In genomic region chr7:104327963-104328307, GRCh38 we compare ENCODE assay signal across 13 cellular contexts. TPM values are rescaled to one million over a fixed set of nuclear protein-coding genes. Genes with fewer than 3 reads are reported as not detected.
A peak's percentile ranks its signal among the peaks of the same experiment; 100 is the strongest.
DNase-seq lines count a peak whose midpoint lies in the region; ATAC-seq and TF ChIP-seq lines count a peak whose summit lies in the region.
"Had no signal": no experiment of that assay in that cellular context is flagged by ENCODE, and none has a peak within 500 bp of the region (broad histone marks: within the 10 kb centered on the region; RNA-seq: fewer than 3 reads in every experiment).

No MANE protein-coding gene starts in this region.

- H3K27ac Mint-ChIP-seq in H9 = no peak overlapping the region
- H3K27ac Mint-ChIP-seq in stimulated activated effector memory CD8-positive, alpha-beta T cell treated with anti-CD3 and anti-CD28 coated beads, Interleukin-12 subunit alpha, Interleukin-12 subunit beta, amount 100 ng/mL, for 72 hours = no peak overlapping the region
- H3K27ac Mint-ChIP-seq: activated naive CD4-positive, alpha-beta T cell treated with anti-CD3 and anti-CD28 coated beads, Interleukin-2, amount 50 U/mL, for 72 hours; CD4-positive, alpha-beta T cell; stimulated activated naive CD8-positive, alpha-beta T cell treated with anti-CD3 and anti-CD28 coated beads, Interleukin-15, amount 100 ng/mL, for 72 hours had no signal

- peaks cover 38% of the 10 kb centered on the region for H3K27me3 ChIP-seq in H9 (ENCODE audit: insufficient read depth, low read length)
- no peaks in the 10 kb centered on the region for H3K27me3 ChIP-seq in WERI-Rb-1 (ENCODE audit: insufficient read depth, low read depth, severe bottlenecking)

- H3K27ac ChIP-seq in H9 (ENCODE audit: insufficient read length, low read depth, low read length) (no peak overlapping the region), WERI-Rb-1 (peak overlapping the region; percentile 60; the same call in 1 of the 2 replicates)
- H3K27ac ChIP-seq: right lobe of liver had no signal

- H3K9me3 ChIP-seq in H9 (ENCODE audit: control insufficient read depth, low read depth, low read length) = no peaks in the 10 kb centered on the region
- H3K9me3 ChIP-seq in WERI-Rb-1 (ENCODE audit: severe bottlenecking) = no peaks in the 10 kb centered on the region
- H3K9me3 ChIP-seq: HAP-1, right lobe of liver had no signal

- H3K4me1 Mint-ChIP-seq in H9 = peaks cover 4 to 12% of the 10 kb centered on the region in 2 experiments; a peak in 3 of 4 replicates
- no peaks in the 10 kb centered on the region for H3K4me1 Mint-ChIP-seq in stimulated activated effector memory CD8-positive, alpha-beta T cell treated with anti-CD3 and anti-CD28 coated beads, Interleukin-12 subunit alpha, Interleukin-12 subunit beta, amount 100 ng/mL, for 72 hours

- H3K18ac ChIP-seq in H9 (ENCODE audit: insufficient read length, low read depth, low read length) = no peak overlapping the region

- no peak overlapping the region for H4K8ac ChIP-seq in H9 (replicated peaks; ENCODE audit: insufficient read length, low read depth, low read length)

- H3K4me2 ChIP-seq in H9 (ENCODE audit: insufficient read depth, insufficient read length, low read length) = peak overlapping the region; percentile 71

- TF ChIP-seq CTCF in H9 (conservative IDR thresholded peaks at IDR 0.05) = no peak
- no peak for TF ChIP-seq CTCF in WERI-Rb-1 (IDR thresholded peaks at IDR 0.05; ENCODE audit: low read depth, low read length)

- WGBS in H9 (ENCODE audit: extremely low coverage, insufficient read length, low lambda C conversion rate) = no CpG with 5 or more reads among the region's 13 CpGs

- H4K91ac ChIP-seq in H9 (ENCODE audit: insufficient read length, low read depth, low read length) = no peak overlapping the region

- no peaks in the 10 kb centered on the region for H3K4me1 ChIP-seq in H9 (ENCODE audit: insufficient read depth, low read length)
- H3K4me1 ChIP-seq: HAP-1 had no signal

- peak overlapping the region; percentile 10 for H3K9ac ChIP-seq in H9 (ENCODE audit: extremely low read depth, insufficient read length, low read length)

- H2BK12ac ChIP-seq in H9 (ENCODE audit: insufficient read length, low read depth, low read length) = no peak overlapping the region

- no peaks in the 10 kb centered on the region for H4K20me1 ChIP-seq in H9 (ENCODE audit: control insufficient read depth, insufficient read depth, insufficient read length)

- no peak overlapping the region for H3T11ph ChIP-seq in H9 (ENCODE audit: low read length)

- H3K36me3 ChIP-seq in WERI-Rb-1 = no peaks in the 10 kb centered on the region
- H3K36me3 ChIP-seq: HAP-1, right lobe of liver had no signal

- H3K4me3 ChIP-seq in WERI-Rb-1 (ENCODE audit: low read depth, low read length) (peak overlapping the region; percentile 53), iPS-11a (ENCODE audit: low read depth, low read length) (peak overlapping the region; percentile 36), skeletal muscle cell (ENCODE audit: low read depth, low read length) (peak overlapping the region; percentile 41)
- H3K4me3 ChIP-seq: HAP-1, right lobe of liver had no signal

- H2BK15ac ChIP-seq in H9 (ENCODE audit: low read depth, low read length) = no peak overlapping the region

- no peaks in the 10 kb centered on the region for H3K79me2 ChIP-seq in H9 (ENCODE audit: insufficient read depth, low read length)

- no peaks in the 10 kb centered on the region; a peak in 1 of 7 replicates for H3K36me3 Mint-ChIP-seq in H9 (ENCODE audit: insufficient read depth in 1 of 3, low read depth in 3 of 3)
- H3K36me3 Mint-ChIP-seq in stimulated activated effector memory CD8-positive, alpha-beta T cell treated with anti-CD3 and anti-CD28 coated beads, Interleukin-12 subunit alpha, Interleukin-12 subunit beta, amount 100 ng/mL, for 72 hours = peaks cover 5% of the 10 kb centered on the region
- H3K36me3 Mint-ChIP-seq: activated naive CD4-positive, alpha-beta T cell treated with anti-CD3 and anti-CD28 coated beads, Interleukin-2, amount 50 U/mL, for 72 hours had no signal

- H3K27me3 Mint-ChIP-seq in H9 (ENCODE audit: low read depth) = peaks cover 75% of the 10 kb centered on the region

- H3K23me2 ChIP-seq in H9 (ENCODE audit: insufficient read length, low read depth, low read length, poor library complexity, severe bottlenecking) = peaks cover 12% of the 10 kb centered on the region

- H3K14ac ChIP-seq in H9 (ENCODE audit: insufficient read depth, low read length) = peak overlapping the region; percentile 62; the same call in 1 of the 2 replicates

- no peak overlapping the region for H3K4ac ChIP-seq in H9 (ENCODE audit: low read depth, low read length)

- H2AK5ac ChIP-seq in H9 (ENCODE audit: insufficient read length, low read length) = no peak overlapping the region

- H2BK120ac ChIP-seq in H9 (ENCODE audit: low read depth, low read length, poor library complexity, severe bottlenecking) = no peak overlapping the region

- H3K23ac ChIP-seq in H9 (ENCODE audit: insufficient read length, low read depth, low read length) = no peak overlapping the region

- peak overlapping the region; percentile 53 to 80 for H3K4me3 Mint-ChIP-seq in H9
- no peak overlapping the region for H3K4me3 Mint-ChIP-seq in stimulated activated effector memory CD8-positive, alpha-beta T cell treated with anti-CD3 and anti-CD28 coated beads, Interleukin-12 subunit alpha, Interleukin-12 subunit beta, amount 100 ng/mL, for 72 hours
- H3K4me3 Mint-ChIP-seq: CD4-positive, alpha-beta T cell had no signal

- peak overlapping the region; percentile 49 for H2AFZ ChIP-seq in H9 (ENCODE audit: low read length)

- no peak overlapping the region for H2BK20ac ChIP-seq in H9 (ENCODE audit: low read depth, low read length, poor library complexity, severe bottlenecking)

- H3K56ac ChIP-seq in H9 (ENCODE audit: insufficient read length, low read depth, low read length) = no peak overlapping the region

- ATAC-seq in GM21528 (IDR thresholded peaks at IDR 0.05; ENCODE audit: low FRiP score, unreplicated experiment) = no peak
- no peak for ATAC-seq in stimulated activated effector memory CD8-positive, alpha-beta T cell treated with anti-CD3 and anti-CD28 coated beads, Interleukin-12 subunit alpha, Interleukin-12 subunit beta, amount 100 ng/mL, for 72 hours

- DNase-seq in H9 (peak; percentile 54), WERI-Rb-1 (no peak), skeletal muscle cell (ENCODE audit: low read depth) (no peak), OCI-M1 (lab: John Stamatoyannopoulos, UW) (no peak)
- DNase-seq in stimulated activated effector memory CD8-positive, alpha-beta T cell treated with anti-CD3 and anti-CD28 coated beads, Interleukin-12 subunit alpha, Interleukin-12 subunit beta, amount 100 ng/mL, for 72 hours (ENCODE audit: low spot score in 2 of 2) = no peak
- DNase-seq: activated CD4-positive, CD25-positive, alpha-beta regulatory T cell treated with anti-CD3 and anti-CD28 coated beads, Interleukin-2, amount 50 U/mL, for 72 hours; CD4-positive, alpha-beta T cell; right lobe of liver had no signal

- H3K9me3 Mint-ChIP-seq in H9 = no peaks in the 10 kb centered on the region; a peak in 1 of 5 replicates
- no peaks in the 10 kb centered on the region for H3K9me3 Mint-ChIP-seq in stimulated activated effector memory CD8-positive, alpha-beta T cell treated with anti-CD3 and anti-CD28 coated beads, Interleukin-12 subunit alpha, Interleukin-12 subunit beta, amount 100 ng/mL, for 72 hours
- H3K9me3 Mint-ChIP-seq: activated naive CD4-positive, alpha-beta T cell treated with anti-CD3 and anti-CD28 coated beads, Interleukin-2, amount 50 U/mL, for 72 hours; CD4-positive, alpha-beta T cell; stimulated activated naive CD8-positive, alpha-beta T cell treated with anti-CD3 and anti-CD28 coated beads, Interleukin-15, amount 100 ng/mL, for 72 hours had no signal

- no peaks in the 10 kb centered on the region for H3K79me1 ChIP-seq in H9 (ENCODE audit: insufficient read depth, low read depth, low read length, poor library complexity, severe bottlenecking)

- no peak overlapping the region for H2BK5ac ChIP-seq in H9 (ENCODE audit: insufficient read length, low read length)

- H4K5ac ChIP-seq in H9 (ENCODE audit: insufficient read length, low read depth, low read length) = no peak overlapping the region

RNA-seq across cellular contexts. Expression of gene LHFPL3, which starts 0.5 kb away (rescaled TPM):
- total RNA-seq in H9 (2021) = not detected in 2 replicates
- total RNA-seq: activated naive CD4-positive, alpha-beta T cell treated with anti-CD3 and anti-CD28 coated beads, Interleukin-2, amount 50 U/mL, for 72 hours; CD4-positive, alpha-beta T cell; right lobe of liver had no signal
